1 cellular context compared by ENCODE assay signal in the genomic region with DNA sequence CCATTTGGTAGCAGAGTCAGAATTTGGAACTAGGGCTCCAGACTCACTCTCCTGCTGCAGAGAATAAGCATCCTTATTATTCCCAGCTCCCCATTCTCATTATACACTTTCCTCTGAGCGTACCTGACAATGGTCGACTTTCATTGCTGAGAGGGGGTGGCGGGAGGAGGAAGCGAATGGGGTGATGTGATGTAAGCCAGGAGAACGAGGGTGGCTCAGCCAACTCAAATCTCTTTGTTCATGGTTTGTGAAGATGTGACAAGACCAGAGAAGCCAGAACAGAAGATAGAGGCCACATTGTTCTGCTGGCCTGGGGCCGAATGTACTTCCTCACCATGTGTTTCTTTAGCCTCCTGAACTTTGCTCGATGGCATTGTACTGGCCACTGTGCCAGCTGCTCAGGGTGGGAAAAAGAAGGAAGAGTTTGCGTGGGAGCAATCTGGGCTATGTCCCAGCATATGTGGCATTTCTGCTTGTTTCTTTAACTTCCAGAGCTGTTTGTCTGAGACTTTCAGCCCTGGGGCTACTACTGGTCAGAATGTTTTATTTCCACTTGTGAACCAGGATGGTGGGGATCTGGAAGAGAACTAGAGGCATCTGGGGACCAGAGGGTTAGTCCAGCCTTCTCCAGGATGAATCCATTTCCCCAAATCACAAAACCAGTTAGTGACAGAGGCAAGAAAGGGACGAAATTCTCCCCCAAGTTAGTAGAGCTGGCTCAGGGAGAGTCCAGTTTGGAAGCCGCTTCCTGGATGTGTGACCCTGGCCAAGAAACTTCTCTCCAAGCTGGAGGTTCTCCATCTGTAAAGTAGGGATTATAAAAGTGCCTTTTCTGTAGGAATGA.
A peak's percentile ranks its signal among the peaks of the same experiment; 100 is the strongest.
TF ChIP-seq lines count a peak whose summit lies in the region.

No MANE protein-coding gene starts in this region.

TF ChIP-seq in HepG2, 621 proteins besides CTCF, POLR2A, EP300 and RAD21 (continued from another document and continues in another):
- TF ChIP-seq, protein P1, sequence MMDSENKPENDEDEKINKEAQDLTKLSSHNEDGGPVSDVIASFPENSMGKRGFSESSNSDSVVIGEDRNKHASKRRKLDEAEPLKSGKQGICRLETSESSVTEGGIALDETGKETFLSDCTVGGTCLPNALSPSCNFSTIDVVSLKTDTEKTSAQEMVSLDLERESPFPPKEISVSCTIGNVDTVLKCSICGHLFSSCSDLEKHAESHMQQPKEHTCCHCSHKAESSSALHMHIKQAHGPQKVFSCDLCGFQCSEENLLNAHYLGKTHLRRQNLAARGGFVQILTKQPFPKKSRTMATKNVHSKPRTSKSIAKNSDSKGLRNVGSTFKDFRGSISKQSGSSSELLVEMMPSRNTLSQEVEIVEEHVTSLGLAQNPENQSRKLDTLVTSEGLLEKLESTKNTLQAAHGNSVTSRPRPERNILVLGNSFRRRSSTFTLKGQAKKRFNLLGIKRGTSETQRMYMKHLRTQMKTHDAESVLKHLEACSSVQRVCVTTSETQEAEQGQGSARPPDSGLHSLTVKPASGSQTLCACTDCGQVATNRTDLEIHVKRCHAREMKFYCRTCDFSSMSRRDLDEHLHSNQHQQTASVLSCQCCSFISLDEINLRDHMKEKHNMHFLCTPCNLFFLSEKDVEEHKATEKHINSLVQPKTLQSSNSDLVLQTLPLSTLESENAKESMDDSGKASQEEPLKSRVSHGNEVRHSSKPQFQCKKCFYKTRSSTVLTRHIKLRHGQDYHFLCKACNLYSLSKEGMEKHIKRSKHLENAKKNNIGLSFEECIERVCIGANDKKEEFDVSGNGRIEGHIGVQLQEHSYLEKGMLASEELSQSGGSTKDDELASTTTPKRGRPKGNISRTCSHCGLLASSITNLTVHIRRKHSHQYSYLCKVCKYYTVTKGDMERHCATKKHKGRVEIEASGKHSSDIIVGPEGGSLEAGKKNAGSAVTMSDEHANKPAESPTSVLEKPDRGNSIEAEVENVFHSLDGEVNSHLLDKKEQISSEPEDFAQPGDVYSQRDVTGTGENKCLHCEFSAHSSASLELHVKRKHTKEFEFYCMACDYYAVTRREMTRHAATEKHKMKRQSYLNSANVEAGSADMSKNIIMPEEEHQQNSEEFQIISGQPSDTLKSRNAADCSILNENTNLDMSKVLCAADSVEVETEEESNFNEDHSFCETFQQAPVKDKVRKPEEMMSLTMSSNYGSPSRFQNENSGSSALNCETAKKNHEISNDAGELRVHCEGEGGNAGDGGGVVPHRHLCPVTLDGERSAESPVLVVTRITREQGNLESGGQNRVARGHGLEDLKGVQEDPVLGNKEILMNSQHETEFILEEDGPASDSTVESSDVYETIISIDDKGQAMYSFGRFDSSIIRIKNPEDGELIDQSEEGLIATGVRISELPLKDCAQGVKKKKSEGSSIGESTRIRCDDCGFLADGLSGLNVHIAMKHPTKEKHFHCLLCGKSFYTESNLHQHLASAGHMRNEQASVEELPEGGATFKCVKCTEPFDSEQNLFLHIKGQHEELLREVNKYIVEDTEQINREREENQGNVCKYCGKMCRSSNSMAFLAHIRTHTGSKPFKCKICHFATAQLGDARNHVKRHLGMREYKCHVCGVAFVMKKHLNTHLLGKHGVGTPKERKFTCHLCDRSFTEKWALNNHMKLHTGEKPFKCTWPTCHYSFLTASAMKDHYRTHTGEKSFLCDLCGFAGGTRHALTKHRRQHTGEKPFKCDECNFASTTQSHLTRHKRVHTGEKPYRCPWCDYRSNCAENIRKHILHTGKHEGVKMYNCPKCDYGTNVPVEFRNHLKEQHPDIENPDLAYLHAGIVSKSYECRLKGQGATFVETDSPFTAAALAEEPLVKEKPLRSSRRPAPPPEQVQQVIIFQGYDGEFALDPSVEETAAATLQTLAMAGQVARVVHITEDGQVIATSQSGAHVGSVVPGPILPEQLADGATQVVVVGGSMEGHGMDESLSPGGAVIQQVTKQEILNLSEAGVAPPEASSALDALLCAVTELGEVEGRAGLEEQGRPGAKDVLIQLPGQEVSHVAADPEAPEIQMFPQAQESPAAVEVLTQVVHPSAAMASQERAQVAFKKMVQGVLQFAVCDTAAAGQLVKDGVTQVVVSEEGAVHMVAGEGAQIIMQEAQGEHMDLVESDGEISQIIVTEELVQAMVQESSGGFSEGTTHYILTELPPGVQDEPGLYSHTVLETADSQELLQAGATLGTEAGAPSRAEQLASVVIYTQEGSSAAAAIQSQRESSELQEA (CRISPR knock-in tag; IDR thresholded peaks at IDR 0.05; ENCODE audit: not compliant biosample characterization), result no peak
- TF ChIP-seq ZNF790 (CRISPR knock-in tag; IDR thresholded peaks at IDR 0.05; ENCODE audit: borderline replicate concordance) (no peak), SCMH1 (CRISPR knock-in tag; IDR thresholded peaks at IDR 0.05; ENCODE audit: borderline replicate concordance) (no peak), NR1H2 (CRISPR knock-in tag; IDR thresholded peaks at IDR 0.05; ENCODE audit: borderline replicate concordance, low read depth) (no peak), SOX5 (CRISPR knock-in tag; IDR thresholded peaks at IDR 0.05; ENCODE audit: borderline replicate concordance) (peak; percentile 99), ZNF614 (CRISPR knock-in tag; IDR thresholded peaks at IDR 0.05; ENCODE audit: borderline replicate concordance) (no peak; the same call in none of the 2 replicates), MIER2 (CRISPR knock-in tag; IDR thresholded peaks at IDR 0.05) (peak; percentile 84), CHD4 (IDR thresholded peaks at IDR 0.05; ENCODE audit: borderline replicate concordance, low read length) (no peak; the same call in 1 of the 2 replicates), ZNF766 (CRISPR knock-in tag; IDR thresholded peaks at IDR 0.05; ENCODE audit: borderline replicate concordance) (peak; percentile 57; the same call in 1 of the 2 replicates), NR3C1 (CRISPR knock-in tag; IDR thresholded peaks at IDR 0.05) (no peak), MED1 (CRISPR knock-in tag; IDR thresholded peaks at IDR 0.05) (peak; percentile 83), AKAP8 (CRISPR knock-in tag; IDR thresholded peaks at IDR 0.05) (peak; percentile 51; the same call in 1 of the 2 replicates), LCORL (IDR thresholded peaks at IDR 0.05) (0 out of 2 replicates have a peak, but pooled peaks have one; percentile 17), LCORL (CRISPR knock-in tag; IDR thresholded peaks at IDR 0.05) (peak; percentile 24; the same call in 1 of the 2 replicates), ZNF619 (CRISPR knock-in tag; IDR thresholded peaks at IDR 0.05) (0 out of 2 replicates have a peak, but pooled peaks have one; percentile 77), NCOR1 (IDR thresholded peaks at IDR 0.05; ENCODE audit: borderline replicate concordance, low read length) (peak; percentile 77; the same call in 1 of the 2 replicates), RBM22 (optimal IDR thresholded peaks at IDR 0.05; ENCODE audit: low read length) (no peak), RARG (CRISPR knock-in tag; IDR thresholded peaks at IDR 0.05; ENCODE audit: low read depth) (no peak), PCBP2 (optimal IDR thresholded peaks at IDR 0.05; ENCODE audit: low read depth, low read length, poor library complexity, severe bottlenecking) (no peak), HOXA7 (CRISPR knock-in tag; IDR thresholded peaks at IDR 0.05) (no peak), HIVEP1 (CRISPR knock-in tag; IDR thresholded peaks at IDR 0.05) (no peak), ZSCAN9 (CRISPR knock-in tag; IDR thresholded peaks at IDR 0.05; ENCODE audit: borderline replicate concordance) (peak; percentile 93)
- TF ChIP-seq, protein P2, sequence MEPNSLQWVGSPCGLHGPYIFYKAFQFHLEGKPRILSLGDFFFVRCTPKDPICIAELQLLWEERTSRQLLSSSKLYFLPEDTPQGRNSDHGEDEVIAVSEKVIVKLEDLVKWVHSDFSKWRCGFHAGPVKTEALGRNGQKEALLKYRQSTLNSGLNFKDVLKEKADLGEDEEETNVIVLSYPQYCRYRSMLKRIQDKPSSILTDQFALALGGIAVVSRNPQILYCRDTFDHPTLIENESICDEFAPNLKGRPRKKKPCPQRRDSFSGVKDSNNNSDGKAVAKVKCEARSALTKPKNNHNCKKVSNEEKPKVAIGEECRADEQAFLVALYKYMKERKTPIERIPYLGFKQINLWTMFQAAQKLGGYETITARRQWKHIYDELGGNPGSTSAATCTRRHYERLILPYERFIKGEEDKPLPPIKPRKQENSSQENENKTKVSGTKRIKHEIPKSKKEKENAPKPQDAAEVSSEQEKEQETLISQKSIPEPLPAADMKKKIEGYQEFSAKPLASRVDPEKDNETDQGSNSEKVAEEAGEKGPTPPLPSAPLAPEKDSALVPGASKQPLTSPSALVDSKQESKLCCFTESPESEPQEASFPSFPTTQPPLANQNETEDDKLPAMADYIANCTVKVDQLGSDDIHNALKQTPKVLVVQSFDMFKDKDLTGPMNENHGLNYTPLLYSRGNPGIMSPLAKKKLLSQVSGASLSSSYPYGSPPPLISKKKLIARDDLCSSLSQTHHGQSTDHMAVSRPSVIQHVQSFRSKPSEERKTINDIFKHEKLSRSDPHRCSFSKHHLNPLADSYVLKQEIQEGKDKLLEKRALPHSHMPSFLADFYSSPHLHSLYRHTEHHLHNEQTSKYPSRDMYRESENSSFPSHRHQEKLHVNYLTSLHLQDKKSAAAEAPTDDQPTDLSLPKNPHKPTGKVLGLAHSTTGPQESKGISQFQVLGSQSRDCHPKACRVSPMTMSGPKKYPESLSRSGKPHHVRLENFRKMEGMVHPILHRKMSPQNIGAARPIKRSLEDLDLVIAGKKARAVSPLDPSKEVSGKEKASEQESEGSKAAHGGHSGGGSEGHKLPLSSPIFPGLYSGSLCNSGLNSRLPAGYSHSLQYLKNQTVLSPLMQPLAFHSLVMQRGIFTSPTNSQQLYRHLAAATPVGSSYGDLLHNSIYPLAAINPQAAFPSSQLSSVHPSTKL (CRISPR knock-in tag; IDR thresholded peaks at IDR 0.05), result peak; percentile 95
- TF ChIP-seq, protein P3, sequence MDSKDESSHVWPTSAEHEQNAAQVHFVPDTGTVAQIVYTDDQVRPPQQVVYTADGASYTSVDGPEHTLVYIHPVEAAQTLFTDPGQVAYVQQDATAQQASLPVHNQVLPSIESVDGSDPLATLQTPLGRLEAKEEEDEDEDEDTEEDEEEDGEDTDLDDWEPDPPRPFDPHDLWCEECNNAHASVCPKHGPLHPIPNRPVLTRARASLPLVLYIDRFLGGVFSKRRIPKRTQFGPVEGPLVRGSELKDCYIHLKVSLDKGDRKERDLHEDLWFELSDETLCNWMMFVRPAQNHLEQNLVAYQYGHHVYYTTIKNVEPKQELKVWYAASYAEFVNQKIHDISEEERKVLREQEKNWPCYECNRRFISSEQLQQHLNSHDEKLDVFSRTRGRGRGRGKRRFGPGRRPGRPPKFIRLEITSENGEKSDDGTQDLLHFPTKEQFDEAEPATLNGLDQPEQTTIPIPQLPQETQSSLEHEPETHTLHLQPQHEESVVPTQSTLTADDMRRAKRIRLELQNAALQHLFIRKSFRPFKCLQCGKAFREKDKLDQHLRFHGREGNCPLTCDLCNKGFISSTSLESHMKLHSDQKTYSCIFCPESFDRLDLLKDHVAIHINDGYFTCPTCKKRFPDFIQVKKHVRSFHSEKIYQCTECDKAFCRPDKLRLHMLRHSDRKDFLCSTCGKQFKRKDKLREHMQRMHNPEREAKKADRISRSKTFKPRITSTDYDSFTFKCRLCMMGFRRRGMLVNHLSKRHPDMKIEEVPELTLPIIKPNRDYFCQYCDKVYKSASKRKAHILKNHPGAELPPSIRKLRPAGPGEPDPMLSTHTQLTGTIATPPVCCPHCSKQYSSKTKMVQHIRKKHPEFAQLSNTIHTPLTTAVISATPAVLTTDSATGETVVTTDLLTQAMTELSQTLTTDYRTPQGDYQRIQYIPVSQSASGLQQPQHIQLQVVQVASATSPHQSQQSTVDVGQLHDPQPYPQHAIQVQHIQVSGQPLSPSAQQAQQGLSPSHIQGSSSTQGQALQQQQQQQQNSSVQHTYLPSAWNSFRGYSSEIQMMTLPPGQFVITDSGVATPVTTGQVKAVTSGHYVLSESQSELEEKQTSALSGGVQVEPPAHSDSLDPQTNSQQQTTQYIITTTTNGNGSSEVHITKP (CRISPR knock-in tag; IDR thresholded peaks at IDR 0.05; ENCODE audit: low read depth), result peak; percentile 64; the same call in 1 of the 2 replicates
- TF ChIP-seq, protein P4, sequence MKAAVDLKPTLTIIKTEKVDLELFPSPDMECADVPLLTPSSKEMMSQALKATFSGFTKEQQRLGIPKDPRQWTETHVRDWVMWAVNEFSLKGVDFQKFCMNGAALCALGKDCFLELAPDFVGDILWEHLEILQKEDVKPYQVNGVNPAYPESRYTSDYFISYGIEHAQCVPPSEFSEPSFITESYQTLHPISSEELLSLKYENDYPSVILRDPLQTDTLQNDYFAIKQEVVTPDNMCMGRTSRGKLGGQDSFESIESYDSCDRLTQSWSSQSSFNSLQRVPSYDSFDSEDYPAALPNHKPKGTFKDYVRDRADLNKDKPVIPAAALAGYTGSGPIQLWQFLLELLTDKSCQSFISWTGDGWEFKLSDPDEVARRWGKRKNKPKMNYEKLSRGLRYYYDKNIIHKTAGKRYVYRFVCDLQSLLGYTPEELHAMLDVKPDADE (CRISPR knock-in tag; IDR thresholded peaks at IDR 0.05), result no peak
- TF ChIP-seq, protein P5, sequence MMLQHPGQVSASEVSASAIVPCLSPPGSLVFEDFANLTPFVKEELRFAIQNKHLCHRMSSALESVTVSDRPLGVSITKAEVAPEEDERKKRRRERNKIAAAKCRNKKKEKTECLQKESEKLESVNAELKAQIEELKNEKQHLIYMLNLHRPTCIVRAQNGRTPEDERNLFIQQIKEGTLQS (CRISPR knock-in tag; IDR thresholded peaks at IDR 0.05), result peak; percentile 79
- TF ChIP-seq, protein P6, sequence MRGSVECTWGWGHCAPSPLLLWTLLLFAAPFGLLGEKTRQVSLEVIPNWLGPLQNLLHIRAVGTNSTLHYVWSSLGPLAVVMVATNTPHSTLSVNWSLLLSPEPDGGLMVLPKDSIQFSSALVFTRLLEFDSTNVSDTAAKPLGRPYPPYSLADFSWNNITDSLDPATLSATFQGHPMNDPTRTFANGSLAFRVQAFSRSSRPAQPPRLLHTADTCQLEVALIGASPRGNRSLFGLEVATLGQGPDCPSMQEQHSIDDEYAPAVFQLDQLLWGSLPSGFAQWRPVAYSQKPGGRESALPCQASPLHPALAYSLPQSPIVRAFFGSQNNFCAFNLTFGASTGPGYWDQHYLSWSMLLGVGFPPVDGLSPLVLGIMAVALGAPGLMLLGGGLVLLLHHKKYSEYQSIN (CRISPR knock-in tag; IDR thresholded peaks at IDR 0.05; ENCODE audit: borderline replicate concordance), result no peak
- TF ChIP-seq, protein P7, sequence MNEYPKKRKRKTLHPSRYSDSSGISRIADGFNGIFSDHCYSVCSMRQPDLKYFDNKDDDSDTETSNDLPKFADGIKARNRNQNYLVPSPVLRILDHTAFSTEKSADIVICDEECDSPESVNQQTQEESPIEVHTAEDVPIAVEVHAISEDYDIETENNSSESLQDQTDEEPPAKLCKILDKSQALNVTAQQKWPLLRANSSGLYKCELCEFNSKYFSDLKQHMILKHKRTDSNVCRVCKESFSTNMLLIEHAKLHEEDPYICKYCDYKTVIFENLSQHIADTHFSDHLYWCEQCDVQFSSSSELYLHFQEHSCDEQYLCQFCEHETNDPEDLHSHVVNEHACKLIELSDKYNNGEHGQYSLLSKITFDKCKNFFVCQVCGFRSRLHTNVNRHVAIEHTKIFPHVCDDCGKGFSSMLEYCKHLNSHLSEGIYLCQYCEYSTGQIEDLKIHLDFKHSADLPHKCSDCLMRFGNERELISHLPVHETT (CRISPR knock-in tag; conservative IDR thresholded peaks at IDR 0.05), result 0 out of 2 replicates have a peak, but pooled peaks have one; percentile 60
